Comparison of ENCODE assay signal across 9 cellular contexts in the genomic region with DNA sequence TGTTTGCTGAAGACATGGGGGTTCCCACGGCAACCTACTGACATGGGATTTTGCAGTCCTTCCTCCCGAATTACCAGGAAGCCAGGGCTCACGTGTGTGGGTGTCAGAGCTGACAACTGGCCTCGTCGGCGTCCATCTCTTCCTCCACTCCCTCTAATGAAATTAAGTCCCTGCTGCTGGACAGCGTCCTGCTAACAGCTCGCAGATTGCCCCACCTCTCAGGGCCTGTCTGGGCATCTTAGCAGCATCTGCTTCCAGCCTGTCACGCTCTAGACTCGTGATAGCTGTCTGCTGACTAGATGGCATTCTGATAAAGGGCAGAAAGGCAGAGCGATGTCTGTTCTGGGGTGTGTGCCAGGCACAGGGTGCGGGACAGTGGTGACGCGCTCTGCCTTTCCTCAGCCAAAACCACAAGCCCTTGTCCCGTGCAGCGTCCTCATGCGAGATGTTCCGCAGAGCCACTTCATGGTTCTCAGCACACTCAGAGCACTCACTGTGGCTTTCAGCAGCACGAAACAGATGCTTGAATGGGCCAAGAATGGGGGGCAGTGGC.
DNase-seq lines count a peak whose midpoint lies in the region; ATAC-seq and TF ChIP-seq lines count a peak whose summit lies in the region.
"Had no signal": no experiment of that assay in that cellular context is flagged by ENCODE, and none has a peak within 500 bp of the region (broad histone marks: within the 10 kb centered on the region; RNA-seq: fewer than 3 reads in every experiment).

No MANE protein-coding gene starts in this region.

- H3K27ac ChIP-seq in Peyer's patch = peak overlapping the region in 3 of 4 donors; percentile 13 to 64 (median 64)
- H3K27ac ChIP-seq in heart left ventricle = peak overlapping the region in 4 of 12 donors; percentile 9 to 73 (median 36)
- peak overlapping the region in 1 of 4 donors; percentile 69 for H3K27ac ChIP-seq in gastrocnemius medialis
- H3K27ac ChIP-seq: HL-60 had no signal

- DNase-seq in Caki2 (ENCODE audit: low read depth) (peak; percentile 89), Peyer's patch (peak; percentile 40 to 83 (median 61)), heart left ventricle (peak; percentile 59 to 84 (median 72)), gastrocnemius medialis (peak; percentile 81 to 82), KBM-7 (no peak), NCI-H226 (no peak), SIG-M5 treated with dmso at 0.1 percent for 504 hours (lab: John Stamatoyannopoulos, UW; ENCODE audit: unreplicated experiment) (no peak)
- DNase-seq in activated naive CD8-positive, alpha-beta T cell treated with anti-CD3 and anti-CD28 coated beads, Interleukin-2, amount 50 U/mL, for 16 hours (ENCODE audit: low read depth, low spot score) = peak; percentile 4

- H3K9me3 ChIP-seq in Peyer's patch (no peaks in the 10 kb centered on the region), heart left ventricle (peaks cover 0 to 4% (median 0%) of the 10 kb centered on the region in 12 donors), gastrocnemius medialis (no peaks in the 10 kb centered on the region)

- in situ Hi-C loops in Caki2 (cut with HindIII; ENCODE audit: low pct_unique_long_range_greater_than_20kb, low sequenced_read_pairs) = no loop called here
- in situ Hi-C loops in gastrocnemius medialis (cut with MboI; ENCODE audit: low sequenced_read_pairs in 4 of 4) = no loop called here
- in situ Hi-C loops in KBM-7 (cut with MboI; ENCODE audit: low pct_unique_long_range_greater_than_20kb, low sequenced_read_pairs) = no loop called here

- peak; percentile 82 to 90 (median 85) for ATAC-seq in heart left ventricle
- peak; percentile 87 to 91 for ATAC-seq in gastrocnemius medialis

- H3K4me3 ChIP-seq in Peyer's patch (no peak overlapping the region), heart left ventricle (no peak overlapping the region), gastrocnemius medialis (no peak overlapping the region)

- TF ChIP-seq POLR2A in Peyer's patch (IDR thresholded peaks at IDR 0.05) = no peak
- no peak for TF ChIP-seq POLR2A in heart left ventricle (IDR thresholded peaks at IDR 0.05)
- no peak for TF ChIP-seq POLR2A in gastrocnemius medialis (IDR thresholded peaks at IDR 0.05)

- intact Hi-C loops in heart left ventricle (cut with DNase I) = loop anchor here in 1 of 10 donors (5.0 kb wide), 1 partner anchor 157 kb away; no protein-coding TSS in a partner anchor
- intact Hi-C loops in gastrocnemius medialis (cut with DNase I; ENCODE audit: low total_unique reads) = no loop called here

- H3K27me3 ChIP-seq in Peyer's patch (no peaks in the 10 kb centered on the region), heart left ventricle (no peaks in the 10 kb centered on the region), gastrocnemius medialis (no peaks in the 10 kb centered on the region)

- TF ChIP-seq CTCF in Peyer's patch (IDR thresholded peaks at IDR 0.05) (no peak), heart left ventricle (IDR thresholded peaks at IDR 0.05) (no peak), gastrocnemius medialis (IDR thresholded peaks at IDR 0.05 in 4 of 5, conservative IDR thresholded peaks at IDR 0.05 in 1 of 5) (no peak)

- no peaks in the 10 kb centered on the region for H3K36me3 ChIP-seq in Peyer's patch
- no peaks in the 10 kb centered on the region for H3K36me3 ChIP-seq in heart left ventricle
- H3K36me3 ChIP-seq in gastrocnemius medialis = no peaks in the 10 kb centered on the region

- 10 to 30% (median 16%) methylated on average over 16 to 19 of the region's 19 CpGs for WGBS in heart left ventricle, 4 donors

- H3K4me1 ChIP-seq in Peyer's patch = no peaks in the 10 kb centered on the region
- peaks cover 0 to 21% (median 3%) of the 10 kb centered on the region in 12 donors for H3K4me1 ChIP-seq in heart left ventricle
- peaks cover 0 to 15% of the 10 kb centered on the region in 2 donors for H3K4me1 ChIP-seq in gastrocnemius medialis

Comparison
In these comparisons a context has a peak if more than half of its experiments do, and no peak if none do; other contexts are left out.
1. DNase-seq: peak in Caki2 (single experiment), Peyer's patch (3 of 3), activated naive CD8-positive, alpha-beta T cell treated with anti-CD3 and anti-CD28 coated beads, Interleukin-2, amount 50 U/mL, for 16 hours (single experiment), heart left ventricle (5 of 5) and gastrocnemius medialis (2 of 2); none in KBM-7 (single experiment), NCI-H226 (single experiment) and SIG-M5 treated with dmso at 0.1 percent for 504 hours (single experiment).